ENCODE assay signal across 16 cellular contexts in genomic region chr12:26611598-26611997, GRCh38.
DNase-seq lines count a peak whose midpoint lies in the region; ATAC-seq and TF ChIP-seq lines count a peak whose summit lies in the region.
"Had no signal": no experiment of that assay in that cellular context is flagged by ENCODE, and none has a peak within 500 bp of the region (broad histone marks: within the 10 kb centered on the region; RNA-seq: fewer than 3 reads in every experiment).

No MANE protein-coding gene starts in this region.

- no peaks in the 10 kb centered on the region for H3F3A ChIP-seq in GM23338 (replicated peaks; ENCODE audit: low read depth)

- H3K27me3 Mint-ChIP-seq in GM23338 (ENCODE audit: insufficient read depth, low read depth, poor library complexity), result no peaks in the 10 kb centered on the region
- H3K27me3 Mint-ChIP-seq: CD4-positive, alpha-beta memory T cell had no signal

- no peak overlapping the region for H2AFZ ChIP-seq in GM23338

- ATAC-seq in GM23338 (no peak), GM18520 (IDR thresholded peaks at IDR 0.05; ENCODE audit: unreplicated experiment) (no peak)

- 0 out of 2 replicates have a peak, but pooled peaks cover 5% of the 10 kb centered on the region for H4K20me1 ChIP-seq in GM23338 (replicated peaks; ENCODE audit: insufficient read depth)

- H3K27ac Mint-ChIP-seq in GM23338, result no peak overlapping the region; the same call in 1 of the 2 replicates
- H3K27ac Mint-ChIP-seq: CD4-positive, alpha-beta memory T cell; HFFc6 had no signal

- H3K4me1 ChIP-seq in GM23338 (ENCODE audit: insufficient read depth), result no peaks in the 10 kb centered on the region
- H3K4me1 ChIP-seq: BE2C had no signal

- H3K4me2 ChIP-seq in GM23338, result no peak overlapping the region

- H3K27me3 ChIP-seq in GM23338 (ENCODE audit: insufficient read depth) (no peaks in the 10 kb centered on the region), layer of hippocampus (ENCODE audit: control insufficient read depth, insufficient read depth, low read length) (no peaks in the 10 kb centered on the region)
- H3K27me3 ChIP-seq: BE2C had no signal

- H3K9me2 ChIP-seq in GM23338 (ENCODE audit: insufficient read depth), result no peaks in the 10 kb centered on the region

- H3K36me3 ChIP-seq in GM23338 (ENCODE audit: insufficient read depth), result no peaks in the 10 kb centered on the region
- H3K36me3 ChIP-seq: BE2C had no signal

- no peak overlapping the region for H3K4me3 Mint-ChIP-seq in GM23338
- H3K4me3 Mint-ChIP-seq: CD4-positive, alpha-beta memory T cell; HFFc6 had no signal

- no peak overlapping the region for H3K4me3 ChIP-seq in GM23338

- no peaks in the 10 kb centered on the region; the same call in 2 of the 3 replicates for H3K4me1 Mint-ChIP-seq in GM23338
- H3K4me1 Mint-ChIP-seq: CD4-positive, alpha-beta memory T cell had no signal

- peaks cover 13% of the 10 kb centered on the region; the same call in 2 of the 3 replicates for H3K36me3 Mint-ChIP-seq in GM23338 (ENCODE audit: low read depth)

- no peaks in the 10 kb centered on the region for H3K79me2 ChIP-seq in GM23338 (replicated peaks; ENCODE audit: insufficient read depth)

- TF ChIP-seq CTCF in GM23338 (conservative IDR thresholded peaks at IDR 0.05; ENCODE audit: low read depth in 2 of 2), result no peak

- peak overlapping the region; percentile 1; the same call in 1 of the 2 replicates for H3K27ac ChIP-seq in GM23338 (ENCODE audit: low read depth)
- H3K27ac ChIP-seq in caudate nucleus (ENCODE audit: low read depth, low read length), result peak overlapping the region; percentile 97
- peak overlapping the region; percentile 95 for H3K27ac ChIP-seq in layer of hippocampus (ENCODE audit: low read depth, low read length)
- H3K27ac ChIP-seq: C4-2B, HL-60 had no signal

- DNase-seq in GM23338 (ENCODE audit: low spot score) (no peak), caudate nucleus (lab: John Stamatoyannopoulos, UW) (no peak), superior temporal gyrus (ENCODE audit: extremely low spot score) (peak; percentile 60), SK-N-DZ (ENCODE audit: low spot score) (no peak), retina (no peak)
- DNase-seq: BE2C; CD4-positive, alpha-beta memory T cell; DMS153; DMS79 treated with DMSO at 0.1 percent for 48 hours; EL; HCEC 1CT; HFFc6 had no signal

- no peaks in the 10 kb centered on the region for H3K9me3 Mint-ChIP-seq in GM23338
- H3K9me3 Mint-ChIP-seq: HFFc6 had no signal

TF ChIP-seq in GM23338, 12 proteins besides CTCF, POLR2A, EP300 and RAD21:
- TF ChIP-seq EZH2 (IDR thresholded peaks at IDR 0.05; ENCODE audit: low read depth, unreplicated experiment), result no peak
- TF ChIP-seq POLR2AphosphoS5 (IDR thresholded peaks at IDR 0.05; ENCODE audit: low read depth), result no peak
- TF ChIP-seq ETS1 (IDR thresholded peaks at IDR 0.05), result no peak
- no peak for TF ChIP-seq ZNF462 (CRISPR knock-in tag; IDR thresholded peaks at IDR 0.05)
- no peak for TF ChIP-seq STAT1 (IDR thresholded peaks at IDR 0.05; ENCODE audit: unreplicated experiment)
- TF ChIP-seq ZNF114 (CRISPR knock-in tag; IDR thresholded peaks at IDR 0.05), result no peak
- TF ChIP-seq CREB1 (CRISPR knock-in tag; IDR thresholded peaks at IDR 0.05; ENCODE audit: low read depth), result no peak
- no peak for TF ChIP-seq NANOG (IDR thresholded peaks at IDR 0.05; ENCODE audit: borderline replicate concordance)
- TF ChIP-seq ZNF331 (CRISPR knock-in tag; IDR thresholded peaks at IDR 0.05; ENCODE audit: low read depth), result no peak
- no peak for TF ChIP-seq JUNB (IDR thresholded peaks at IDR 0.05; ENCODE audit: unreplicated experiment)
- TF ChIP-seq EZH2phosphoT487 (IDR thresholded peaks at IDR 0.05; ENCODE audit: unreplicated experiment), result no peak

Comparison
In these comparisons a context has a peak if more than half of its experiments do, and no peak if none do; other contexts are left out.
1. H3K27ac ChIP-seq: peak in every context shown above with its lines; median percentile 97 in caudate nucleus; 95 in layer of hippocampus; 1 in GM23338.